In genomic region chr11:128830836-128831780, GRCh38 we compare ENCODE assay signal across 9 cellular contexts. TPM values are rescaled to one million over a fixed set of nuclear protein-coding genes. Genes with fewer than 3 reads are reported as not detected.
A peak's percentile ranks its signal among the peaks of the same experiment; 100 is the strongest.
DNase-seq lines count a peak whose midpoint lies in the region; ATAC-seq and TF ChIP-seq lines count a peak whose summit lies in the region.
"Had no signal": no experiment of that assay in that cellular context is flagged by ENCODE, and none has a peak within 500 bp of the region (broad histone marks: within the 10 kb centered on the region; RNA-seq: fewer than 3 reads in every experiment).

No MANE protein-coding gene starts in this region.

- peak; percentile 73 to 90 (median 83) for DNase-seq in CD4-positive, CD25-positive, alpha-beta regulatory T cell
- peak; percentile 83 to 96 for DNase-seq in NCI-H526 (lab: John Stamatoyannopoulos, UW)
- DNase-seq in activated CD4-positive, alpha-beta T cell treated with anti-CD3 and anti-CD28 coated beads, Interleukin-2, amount 50 U/mL, for 1 hour = peak; percentile 89
- peak; percentile 81 to 84 for DNase-seq in dermis microvascular lymphatic vessel endothelial cell (ENCODE audit: low read depth in 2 of 2)
- DNase-seq in lung (ENCODE audit: low spot score) = peak; percentile 81
- DNase-seq in stimulated activated CD8-positive, alpha-beta memory T cell treated with anti-CD3 and anti-CD28 coated beads, Interleukin-12 subunit alpha, Interleukin-12 subunit beta, amount 100 ng/mL, for 4 hours (ENCODE audit: low read depth) = peak; percentile 66

- peaks cover 10% of the 10 kb centered on the region for H3K4me1 ChIP-seq in CD4-positive, CD25-positive, alpha-beta regulatory T cell (ENCODE audit: control insufficient read depth, insufficient read depth, low read length, poor library complexity, severe bottlenecking)
- peaks cover 0 to 7% of the 10 kb centered on the region in 2 donors for H3K4me1 ChIP-seq in lung (ENCODE audit: control insufficient read depth in 2 of 2, insufficient read depth in 2 of 2, low read length in 2 of 2)

- H3K27me3 ChIP-seq in CD4-positive, CD25-positive, alpha-beta regulatory T cell (ENCODE audit: control insufficient read depth, insufficient read depth, low read length) = no peaks in the 10 kb centered on the region
- H3K27me3 ChIP-seq in lung (ENCODE audit: control insufficient read depth, insufficient read depth) = no peaks in the 10 kb centered on the region

- H3K27ac ChIP-seq in CD4-positive, CD25-positive, alpha-beta regulatory T cell (ENCODE audit: insufficient read depth, low read length, poor library complexity, severe bottlenecking) = peak overlapping the region; percentile 84
- H3K27ac ChIP-seq in lung (ENCODE audit: low read depth in 1 of 2, low read length in 1 of 2) = peak overlapping the region in 1 of 2 donors; percentile 38

- peak; percentile 84 to 85 for ATAC-seq in CD4-positive, CD25-positive, alpha-beta regulatory T cell (ENCODE audit: low read depth in 2 of 2)
- ATAC-seq in GM19324 (IDR thresholded peaks at IDR 0.05; ENCODE audit: low FRiP score, unreplicated experiment) = peak; percentile 78
- ATAC-seq in HG03432 (IDR thresholded peaks at IDR 0.05; ENCODE audit: unreplicated experiment) = peak; percentile 82
- peak; percentile 80 for ATAC-seq in lung (ENCODE audit: insufficient read depth, low FRiP score)

- peaks cover 6 to 34% (median 19%) of the 10 kb centered on the region in 4 donors for H3K4me1 Mint-ChIP-seq in CD4-positive, CD25-positive, alpha-beta regulatory T cell

- H3K27me3 Mint-ChIP-seq in CD4-positive, CD25-positive, alpha-beta regulatory T cell = no peaks in the 10 kb centered on the region
- H3K27me3 Mint-ChIP-seq: dendritic cell treated with granulocyte-macrophage colony-stimulating factor and Interleukin-4, amounts not matched to agents 40 ng/mL and 50 ng/mL, for 4 days had no signal

- peaks cover 8% of the 10 kb centered on the region for H3K36me3 Mint-ChIP-seq in CD4-positive, CD25-positive, alpha-beta regulatory T cell

- no peaks in the 10 kb centered on the region for H3K9me3 ChIP-seq in CD4-positive, CD25-positive, alpha-beta regulatory T cell (ENCODE audit: control insufficient read depth in 2 of 2, low read length in 2 of 2)
- no peaks in the 10 kb centered on the region for H3K9me3 ChIP-seq in lung (ENCODE audit: control insufficient read depth in 2 of 2, insufficient read depth in 1 of 2, low read length in 1 of 2)

- H3K4me3 Mint-ChIP-seq in CD4-positive, CD25-positive, alpha-beta regulatory T cell = peak overlapping the region; percentile 26 to 82 (median 78)
- H3K4me3 Mint-ChIP-seq: dendritic cell treated with granulocyte-macrophage colony-stimulating factor and Interleukin-4, amounts not matched to agents 40 ng/mL and 50 ng/mL, for 4 days had no signal

- peak; percentile 90 for TF ChIP-seq CTCF in lung (IDR thresholded peaks at IDR 0.05; ENCODE audit: control extremely low read depth, extremely low read depth)

- no peaks in the 10 kb centered on the region for H3K36me3 ChIP-seq in CD4-positive, CD25-positive, alpha-beta regulatory T cell (ENCODE audit: control insufficient read depth, insufficient read depth, low read length)
- H3K36me3 ChIP-seq in lung (ENCODE audit: control insufficient read depth in 2 of 2, insufficient read depth in 2 of 2, low read length in 2 of 2) = no peaks in the 10 kb centered on the region

- peak overlapping the region; percentile 76 to 86 (median 85) for H3K27ac Mint-ChIP-seq in CD4-positive, CD25-positive, alpha-beta regulatory T cell
- H3K27ac Mint-ChIP-seq: dendritic cell treated with granulocyte-macrophage colony-stimulating factor and Interleukin-4, amounts not matched to agents 40 ng/mL and 50 ng/mL, for 4 days had no signal

- WGBS in lung, 2 donors = 27% methylated on average over 13 of the region's 13 CpGs

- no peaks in the 10 kb centered on the region for H3K9me3 Mint-ChIP-seq in CD4-positive, CD25-positive, alpha-beta regulatory T cell
- H3K9me3 Mint-ChIP-seq: dendritic cell treated with granulocyte-macrophage colony-stimulating factor and Interleukin-4, amounts not matched to agents 40 ng/mL and 50 ng/mL, for 4 days had no signal

- peak overlapping the region; percentile 92 for H3K4me3 ChIP-seq in CD4-positive, CD25-positive, alpha-beta regulatory T cell (ENCODE audit: low read depth, low read length)
- H3K4me3 ChIP-seq in lung = no peak overlapping the region

RNA-seq across cellular contexts. Expression of gene KCNJ1, which starts 36.0 kb away (rescaled TPM):
- total RNA-seq in CD4-positive, CD25-positive, alpha-beta regulatory T cell = not detected
- under 1 TPM in 1 of 4 donors, not detected in 3; 0.39 TPM for polyA plus RNA-seq in CD4-positive, CD25-positive, alpha-beta regulatory T cell
- total RNA-seq in dermis microvascular lymphatic vessel endothelial cell = under 0.01 and 0.13 TPM in 2 replicates
- total RNA-seq in lung = under 1 TPM; 0.12 to 0.31 TPM
- under 1 TPM; 0.01 to 0.16 TPM for polyA plus RNA-seq in lung
